In genomic region chr15:98076021-98076816, GRCh38 we compare ENCODE assay signal across 12 cellular contexts.
DNase-seq lines count a peak whose midpoint lies in the region; ATAC-seq, FAIRE-seq and TF ChIP-seq lines count a peak whose summit lies in the region.
"Had no signal": no experiment of that assay in that cellular context is flagged by ENCODE, and none has a peak within 500 bp of the region (broad histone marks: within the 10 kb centered on the region; RNA-seq: fewer than 3 reads in every experiment).

No MANE protein-coding gene starts in this region.

- H3K9me3 ChIP-seq in H1 (ENCODE audit: insufficient read depth in 2 of 2, low read depth in 1 of 2, low read length in 1 of 2) (no peaks in the 10 kb centered on the region), tibial nerve (no peaks in the 10 kb centered on the region)

- no peak overlapping the region for H2AK5ac ChIP-seq in H1 (ENCODE audit: low read depth, low read length)

- TF ChIP-seq RAD21 in H1 (IDR thresholded peaks at IDR 0.05 in 1 of 2, conservative IDR thresholded peaks at IDR 0.05 in 1 of 2; ENCODE audit: low read depth in 2 of 2, low read length in 2 of 2), result no peak

- H3K14ac ChIP-seq in H1 (ENCODE audit: insufficient read length), result no peak overlapping the region

- no peak overlapping the region for H2BK120ac ChIP-seq in H1 (replicated peaks; ENCODE audit: low read depth, low read length)

- 89% methylated on average over 8 of the region's 8 CpGs; no CpG with 5 or more reads in 1 of the 2 experiments for WGBS in H1 (ENCODE audit: extremely low coverage in 1 of 2, insufficient coverage in 1 of 2, insufficient read length in 1 of 2, insufficient replicate concordance in 2 of 2, low coverage in 1 of 2, low lambda C conversion rate in 2 of 2, missing lambda C conversion rate in 1 of 2), 2 experiments
- WGBS in tibial nerve, 2 donors, result 40% methylated on average over 8 of the region's 8 CpGs

- H4K91ac ChIP-seq in H1 (replicated peaks; ENCODE audit: insufficient read length, low read length), result no peak overlapping the region

- H3K56ac ChIP-seq in H1 (replicated peaks; ENCODE audit: insufficient read length, low read depth, low read length), result no peak overlapping the region

- no peak for TF ChIP-seq POLR2A in H1 (IDR thresholded peaks at IDR 0.05; ENCODE audit: control extremely low read depth in 1 of 2, low read depth in 2 of 2, low read length in 2 of 2)
- no peak for TF ChIP-seq POLR2A in tibial nerve (IDR thresholded peaks at IDR 0.05)

- H3K18ac ChIP-seq in H1 (ENCODE audit: extremely low read depth, low read length), result no peak overlapping the region; the same call in 1 of the 2 replicates

- H3K4ac ChIP-seq in H1 (replicated peaks; ENCODE audit: insufficient read length, low read depth, low read length), result no peak overlapping the region

- H4K5ac ChIP-seq in H1 (ENCODE audit: insufficient read length, low read depth, low read length), result no peak overlapping the region

- no peak for FAIRE-seq in H1 (lab: Jason Lieb, UNC)

- DNase-seq in MV-4-11 (lab: John Stamatoyannopoulos, UW), result peak; percentile 72
- no peak for DNase-seq in H1 (ENCODE audit: low read depth in 1 of 2, low spot score in 2 of 2)
- peak; percentile 14 for DNase-seq in medulla oblongata (ENCODE audit: extremely low spot score)
- peak; percentile 22 to 26 for DNase-seq in tibial nerve (ENCODE audit: low spot score in 2 of 2)
- DNase-seq in cerebellar nuclear complex (lab: John Stamatoyannopoulos, UW), result no peak
- DNase-seq in NCI-H146 (lab: John Stamatoyannopoulos, UW), result no peak
- DNase-seq in DMS153 treated with DMSO at 0.1 percent for 48 hours (lab: John Stamatoyannopoulos, UW; ENCODE audit: unreplicated experiment), result no peak
- DNase-seq: activated gamma-delta T cell; NCI-H2029; occipital lobe; stimulated activated CD8-positive, alpha-beta memory T cell treated with anti-CD3 and anti-CD28 coated beads, Interleukin-4, amount 100 ng/mL, for 48 hours had no signal

- no peaks in the 10 kb centered on the region for H3K79me2 ChIP-seq in H1 (ENCODE audit: control insufficient read depth in 1 of 2, insufficient read depth in 2 of 2, low read length in 2 of 2)

- no peaks in the 10 kb centered on the region for H3K23me2 ChIP-seq in H1 (ENCODE audit: low read depth, low read length)

- H2BK12ac ChIP-seq in H1 (ENCODE audit: low read depth, low read length), result no peak overlapping the region

- H3K4me1 ChIP-seq in H1 (replicated peaks in 1 of 4; ENCODE audit: control insufficient read depth in 3 of 4, insufficient read depth in 4 of 4, low read length in 3 of 4) (0 out of 7 replicates have a peak, but pooled peaks cover 0 to 2% (median 0%) of the 10 kb centered on the region in 4 experiments), tibial nerve (peaks cover 0 to 19% (median 10%) of the 10 kb centered on the region in 4 donors)

- H3K4me3 ChIP-seq in H1 (ENCODE audit: extremely low read depth in 1 of 4, insufficient read depth in 2 of 4, low read depth in 3 of 4, low read length in 4 of 4) (no peak overlapping the region), tibial nerve (no peak overlapping the region)

- H2BK15ac ChIP-seq in H1 (ENCODE audit: low read length), result no peak overlapping the region

- H2BK5ac ChIP-seq in H1 (ENCODE audit: low read depth, low read length), result no peak overlapping the region

- H2BK20ac ChIP-seq in H1 (ENCODE audit: low read length), result no peak overlapping the region

- H3K4me2 ChIP-seq in H1 (ENCODE audit: insufficient read depth in 1 of 2, low read depth in 2 of 2, low read length in 2 of 2), result no peak overlapping the region

- POLR2A ChIA-PET in H1 (lab: Charles Lee; ENCODE audit: partially characterized antibody), result no interaction called here

- H4K20me1 ChIP-seq in H1 (replicated peaks in 1 of 2; ENCODE audit: control insufficient read depth in 1 of 2, insufficient read depth in 2 of 2, low read length in 2 of 2), result no peaks in the 10 kb centered on the region

- H3K36me3 ChIP-seq in H1 (ENCODE audit: control insufficient read depth in 2 of 4, insufficient read depth in 4 of 4, low read length in 3 of 4), result no peaks in the 10 kb centered on the region
- H3K36me3 ChIP-seq in tibial nerve, result no peaks in the 10 kb centered on the region

- CTCF ChIA-PET in H1 (lab: Charles Lee; ENCODE audit: partially characterized antibody), result interaction anchor here (0.6 to 2.0 kb wide), 4 partner anchors 10 to 103 kb away, joined by 3 to 5 read pairs (median 4); no protein-coding TSS in a partner anchor

- no peak overlapping the region for H4K8ac ChIP-seq in H1 (ENCODE audit: extremely low read depth, insufficient read depth, low read length)

- TF ChIP-seq CTCF in H1 (IDR thresholded peaks at IDR 0.05; ENCODE audit: control extremely low read depth in 1 of 3, insufficient read depth in 1 of 3, low read depth in 1 of 3, low read length in 3 of 3), result no peak
- no peak for TF ChIP-seq CTCF in tibial nerve (IDR thresholded peaks at IDR 0.05)

- TF ChIP-seq EP300 in H1 (IDR thresholded peaks at IDR 0.05; ENCODE audit: borderline replicate concordance in 1 of 2, low read depth in 2 of 2, low read length in 2 of 2) (no peak), tibial nerve (IDR thresholded peaks at IDR 0.05) (peak in 1 of 2 donors; percentile 10)

- no peak overlapping the region for H3K23ac ChIP-seq in H1 (ENCODE audit: insufficient read length)

- no peaks in the 10 kb centered on the region for H3K27me3 ChIP-seq in H1 (replicated peaks in 1 of 4; ENCODE audit: control insufficient read depth in 3 of 4, extremely low read depth in 1 of 4, insufficient read depth in 3 of 4, low read length in 3 of 4)
- H3K27me3 ChIP-seq in tibial nerve, result no peaks in the 10 kb centered on the region

- H3K27ac ChIP-seq in H1 (ENCODE audit: low read depth, low read length) (no peak overlapping the region), tibial nerve (peak overlapping the region; percentile 56 to 80 (median 70))

- 0 out of 2 replicates have a peak overlapping the region, but pooled peaks have one; percentile 45 for H2AFZ ChIP-seq in H1 (ENCODE audit: low read length)

- H3K9ac ChIP-seq in H1 (replicated peaks in 1 of 4; ENCODE audit: extremely low read depth in 1 of 4, low read depth in 3 of 4, low read length in 3 of 4), result no peak overlapping the region

- no peak for ATAC-seq in HG03039 (IDR thresholded peaks at IDR 0.05; ENCODE audit: unreplicated experiment)

- H3K79me1 ChIP-seq in H1 (ENCODE audit: low read depth, low read length), result no peaks in the 10 kb centered on the region

TF ChIP-seq in H1, 55 proteins besides CTCF, POLR2A, EP300 and RAD21:
- no peak for TF ChIP-seq POU5F1 (IDR thresholded peaks at IDR 0.05; ENCODE audit: low read depth, low read length)
- TF ChIP-seq BACH1 (IDR thresholded peaks at IDR 0.05; ENCODE audit: low read length), result peak; percentile 51; the same call in 1 of the 2 replicates

Comparison
In these comparisons a context has a peak if more than half of its experiments do, and no peak if none do; other contexts are left out.
1. DNase-seq: peak in MV-4-11 (single experiment), medulla oblongata (single experiment) and tibial nerve (2 of 2); none in H1 (0 of 2), cerebellar nuclear complex (0 of 2), NCI-H146 (single experiment) and DMS153 treated with DMSO at 0.1 percent for 48 hours (single experiment).